In genomic region chr10:4686644-4686996, GRCh38 we compare ENCODE assay signal across 14 cellular contexts.
DNase-seq lines count a peak whose midpoint lies in the region; ATAC-seq and TF ChIP-seq lines count a peak whose summit lies in the region.
"Had no signal": no experiment of that assay in that cellular context is flagged by ENCODE, and none has a peak within 500 bp of the region (broad histone marks: within the 10 kb centered on the region; RNA-seq: fewer than 3 reads in every experiment).

No MANE protein-coding gene starts in this region.

- H3K36me3 ChIP-seq in ACC112 (ENCODE audit: insufficient read depth, low read length) = no peaks in the 10 kb centered on the region
- no peaks in the 10 kb centered on the region for H3K36me3 ChIP-seq in HCT116 (ENCODE audit: control insufficient read depth in 1 of 2, insufficient read depth in 2 of 2, low read length in 2 of 2)
- H3K36me3 ChIP-seq in mucosa of descending colon (ENCODE audit: low read depth) = no peaks in the 10 kb centered on the region
- H3K36me3 ChIP-seq: Peyer's patch, right lobe of liver had no signal

- H3K9ac ChIP-seq in HCT116 (ENCODE audit: low read length) = peak overlapping the region; percentile 51

- no peaks in the 10 kb centered on the region for H3K27me3 ChIP-seq in ACC112 (ENCODE audit: insufficient read depth, low read length)
- H3K27me3 ChIP-seq in HCT116 (ENCODE audit: insufficient read depth, low read length) = no peaks in the 10 kb centered on the region
- H3K27me3 ChIP-seq: Peyer's patch, right lobe of liver had no signal

- POLR2A ChIA-PET in HCT116 (lab: Charles Lee) = no interaction called here

- H3K4me3 ChIP-seq in ACC112 (ENCODE audit: low read depth, low read length) (no peak overlapping the region), HCT116 (replicated peaks in 1 of 2; ENCODE audit: low read depth in 1 of 2, low read length in 2 of 2) (peak overlapping the region in 1 of 2 experiments; percentile 14; a peak in 1 of 4 replicates), mucosa of descending colon (no peak overlapping the region)
- H3K4me3 ChIP-seq: Peyer's patch, right lobe of liver had no signal

- no TSS peak for BruUV-seq in HCT116 (replicated peaks; lab: Mats Ljungman, UMichigan)

- no peaks in the 10 kb centered on the region for H3K79me2 ChIP-seq in ACC112 (ENCODE audit: control insufficient read depth, insufficient read depth, low read length, unreplicated experiment)
- no peaks in the 10 kb centered on the region for H3K79me2 ChIP-seq in HCT116 (ENCODE audit: insufficient read depth, low read length)

- no peaks in the 10 kb centered on the region for H3K9me3 ChIP-seq in HCT116 (ENCODE audit: control insufficient read depth in 1 of 2, insufficient read depth in 1 of 2, low read depth in 1 of 2, low read length in 2 of 2)
- no peaks in the 10 kb centered on the region for H3K9me3 ChIP-seq in mucosa of descending colon
- H3K9me3 ChIP-seq: Peyer's patch, right lobe of liver had no signal

- H2AFZ ChIP-seq in ACC112 (ENCODE audit: low read length, unreplicated experiment) (peak overlapping the region; percentile 52), HCT116 (ENCODE audit: low read depth, low read length, poor library complexity, severe bottlenecking) (peak overlapping the region; percentile 37)

- TF ChIP-seq CTCF in HCT116 (IDR thresholded peaks at IDR 0.05 in 2 of 3, conservative IDR thresholded peaks at IDR 0.05 in 1 of 3; ENCODE audit: borderline replicate concordance in 1 of 3, insufficient read depth in 1 of 3, low read depth in 2 of 3, low read length in 2 of 3) = no peak
- TF ChIP-seq CTCF in mucosa of descending colon (IDR thresholded peaks at IDR 0.05) = no peak

- peak overlapping the region; percentile 38 for H3K4me2 ChIP-seq in HCT116 (ENCODE audit: low read length)

- no peaks in the 10 kb centered on the region for H4K20me1 ChIP-seq in HCT116 (ENCODE audit: insufficient read depth)

- TF ChIP-seq POLR2A in HCT116 (IDR thresholded peaks at IDR 0.05; ENCODE audit: borderline replicate concordance, extremely low read depth, insufficient read depth, insufficient read length) = no peak

- DNase-seq in HCT116 (ENCODE audit: low read depth, low spot score) (peak; percentile 94), kidney tubule cell (ENCODE audit: low spot score) (peak; percentile 100), DMS79 treated with DMSO at 0.1 percent for 48 hours (lab: John Stamatoyannopoulos, UW) (no peak), mucosa of descending colon (no peak), D341Med (ENCODE audit: low spot score) (no peak)
- peak; percentile 6 for DNase-seq in activated T-helper 9 cell treated with anti-CD3 and anti-CD28 coated beads, Interleukin-2, amount 50 U/mL, for 16 hours (ENCODE audit: low read depth)
- DNase-seq: COR-L47; effector memory CD8-positive, alpha-beta T cell; kidney; NCI-H1694 treated with DMSO at 0.1 percent for 48 hours; Peyer's patch; right lobe of liver had no signal

- peaks cover 9% of the 10 kb centered on the region for H3K4me1 ChIP-seq in ACC112 (ENCODE audit: control insufficient read depth, insufficient read depth, low read length, unreplicated experiment)
- peaks cover 4 to 58% of the 10 kb centered on the region in 2 experiments for H3K4me1 ChIP-seq in HCT116 (ENCODE audit: control insufficient read depth in 1 of 2, insufficient read depth in 2 of 2, low read length in 2 of 2)
- no peaks in the 10 kb centered on the region for H3K4me1 ChIP-seq in mucosa of descending colon (ENCODE audit: low read depth)
- H3K4me1 ChIP-seq: Peyer's patch, right lobe of liver had no signal

- intact Hi-C loops in HCT116 (cut with micrococcal nuclease) (no loop called here), mucosa of descending colon (cut with DNase I, micrococcal nuclease) (no loop called here)

- no peaks in the 10 kb centered on the region for H3K9me2 ChIP-seq in HCT116 (ENCODE audit: insufficient read depth)

- CTCF ChIA-PET in HCT116 (lab: Charles Lee) = no interaction called here

- peak; percentile 90 for ATAC-seq in HCT116
- no peak for ATAC-seq in mucosa of descending colon
- ATAC-seq in GM21576 (IDR thresholded peaks at IDR 0.05; ENCODE audit: unreplicated experiment) = no peak
- ATAC-seq: effector memory CD8-positive, alpha-beta T cell had no signal

- TF ChIP-seq RAD21 in HCT116 (IDR thresholded peaks at IDR 0.05; ENCODE audit: low read depth) = 0 out of 2 replicates have a peak, but pooled peaks have one; percentile 8

- RAD21 ChIA-PET in HCT116 (lab: Charles Lee; ENCODE audit: low non-redundant PET in 1 of 2, low total read pairs in 2 of 2, uncharacterized antibody in 2 of 2, unreplicated experiment in 2 of 2) = no interaction called here

- H3K27ac ChIP-seq in ACC112 (ENCODE audit: low read depth, low read length) (no peak overlapping the region), HCT116 (ENCODE audit: low read depth, low read length) (peak overlapping the region; percentile 40; the same call in 1 of the 2 replicates)
- H3K27ac ChIP-seq: Peyer's patch, right lobe of liver had no signal

TF ChIP-seq in HCT116, 20 proteins besides CTCF, POLR2A, EP300 and RAD21 (continues in another document):
- 0 out of 2 replicates have a peak, but pooled peaks have one; percentile 11 for TF ChIP-seq SRF (IDR thresholded peaks at IDR 0.05; ENCODE audit: low read depth)
- peak; percentile 87 for TF ChIP-seq CEBPB (IDR thresholded peaks at IDR 0.05; ENCODE audit: low read depth)
- peak; percentile 87 for TF ChIP-seq JUND (IDR thresholded peaks at IDR 0.05)
- peak; percentile 45; the same call in 1 of the 2 replicates for TF ChIP-seq SIN3A (IDR thresholded peaks at IDR 0.05; ENCODE audit: low read depth)
- no peak for TF ChIP-seq ZBTB33 (IDR thresholded peaks at IDR 0.05; ENCODE audit: extremely low read depth, insufficient replicate concordance, low read length)
- TF ChIP-seq FOSL1 (IDR thresholded peaks at IDR 0.05; ENCODE audit: low read depth) = peak; percentile 85
- TF ChIP-seq TCF7L2 (IDR thresholded peaks at IDR 0.05; ENCODE audit: borderline replicate concordance, extremely low read depth, insufficient read depth, insufficient read length) = peak; percentile 30
- TF ChIP-seq MAX (IDR thresholded peaks at IDR 0.05) = no peak; the same call in 1 of the 2 replicates
- TF ChIP-seq ZFX (IDR thresholded peaks at IDR 0.05) = no peak
- peak; percentile 94 for TF ChIP-seq SP1 (IDR thresholded peaks at IDR 0.05; ENCODE audit: low read depth)
- TF ChIP-seq REST (IDR thresholded peaks at IDR 0.05; ENCODE audit: low read depth) = no peak
- peak; percentile 84 for TF ChIP-seq EGR1 (IDR thresholded peaks at IDR 0.05; ENCODE audit: low read depth)
- no peak for TF ChIP-seq ELF1 (IDR thresholded peaks at IDR 0.05; ENCODE audit: borderline replicate concordance, low read depth)
- TF ChIP-seq POLR2AphosphoS5 (IDR thresholded peaks at IDR 0.05; ENCODE audit: low read depth, low read length) = peak; percentile 56; the same call in 1 of the 2 replicates
- TF ChIP-seq ATF3 (IDR thresholded peaks at IDR 0.05) = no peak
- no peak for TF ChIP-seq ZNF274 (IDR thresholded peaks at IDR 0.05; ENCODE audit: low read depth, low read length)
- no peak for TF ChIP-seq EZH2 (IDR thresholded peaks at IDR 0.05)
- peak; percentile 82; the same call in 1 of the 2 replicates for TF ChIP-seq CBX3 (IDR thresholded peaks at IDR 0.05; ENCODE audit: low read depth)

Comparison
In these comparisons a context has a peak if more than half of its experiments do, and no peak if none do; other contexts are left out.
1. DNase-seq: peak in HCT116 (single experiment), activated T-helper 9 cell treated with anti-CD3 and anti-CD28 coated beads, Interleukin-2, amount 50 U/mL, for 16 hours (single experiment) and kidney tubule cell (single experiment); none in DMS79 treated with DMSO at 0.1 percent for 48 hours (single experiment), mucosa of descending colon (0 of 3) and D341Med (single experiment).